In genomic region chr13:31896427-31896826, GRCh38 we compare ENCODE assay signal across 9 cellular contexts.
A peak's percentile ranks its signal among the peaks of the same experiment; 100 is the strongest.
DNase-seq lines count a peak whose midpoint lies in the region; ATAC-seq lines count a peak whose summit lies in the region.
"Had no signal": no experiment of that assay in that cellular context is flagged by ENCODE, and none has a peak within 500 bp of the region (broad histone marks: within the 10 kb centered on the region; RNA-seq: fewer than 3 reads in every experiment).

No MANE protein-coding gene starts in this region.

- no peaks in the 10 kb centered on the region for H3K9me3 Mint-ChIP-seq in activated T-helper 2 cell treated with anti-CD3 and anti-CD28 coated beads, Interferon-gamma antibody, Interleukin-2, Interleukin-4, amounts not matched to agents 10 μg/mL and 5 μg/mL and 100 μg/mL, durations not matched to agents 14 hours and 24 hours and 36 hours

- ATAC-seq in GM18520 (IDR thresholded peaks at IDR 0.05; ENCODE audit: unreplicated experiment) (peak; percentile 37), HG02970 (IDR thresholded peaks at IDR 0.05; ENCODE audit: low FRiP score, unreplicated experiment) (peak; percentile 60), sciatic nerve (peak; percentile 81), HG03025 (IDR thresholded peaks at IDR 0.05; ENCODE audit: low FRiP score, unreplicated experiment) (no peak)

- no peak overlapping the region for H3K4me3 Mint-ChIP-seq in activated T-helper 2 cell treated with anti-CD3 and anti-CD28 coated beads, Interferon-gamma antibody, Interleukin-2, Interleukin-4, amounts not matched to agents 10 μg/mL and 5 μg/mL and 100 μg/mL, durations not matched to agents 14 hours and 24 hours and 36 hours (ENCODE audit: low read depth)

- peaks cover 22% of the 10 kb centered on the region for H3K4me1 Mint-ChIP-seq in activated T-helper 2 cell treated with anti-CD3 and anti-CD28 coated beads, Interferon-gamma antibody, Interleukin-2, Interleukin-4, amounts not matched to agents 10 μg/mL and 5 μg/mL and 100 μg/mL, durations not matched to agents 14 hours and 24 hours and 36 hours (ENCODE audit: low read depth)

- no peaks in the 10 kb centered on the region for H3K36me3 Mint-ChIP-seq in activated T-helper 2 cell treated with anti-CD3 and anti-CD28 coated beads, Interferon-gamma antibody, Interleukin-2, Interleukin-4, amounts not matched to agents 10 μg/mL and 5 μg/mL and 100 μg/mL, durations not matched to agents 14 hours and 24 hours and 36 hours (ENCODE audit: low read depth)

- peaks cover 26% of the 10 kb centered on the region for H3K27me3 Mint-ChIP-seq in activated T-helper 2 cell treated with anti-CD3 and anti-CD28 coated beads, Interferon-gamma antibody, Interleukin-2, Interleukin-4, amounts not matched to agents 10 μg/mL and 5 μg/mL and 100 μg/mL, durations not matched to agents 14 hours and 24 hours and 36 hours (ENCODE audit: low read depth)

- intact Hi-C loops in sciatic nerve (cut with DNase I): no loop called here
- intact Hi-C loops in activated T-helper 2 cell treated with anti-CD3 and anti-CD28 coated beads, Interferon-gamma antibody, Interleukin-2, Interleukin-4, amounts not matched to agents 10 μg/mL and 5 μg/mL and 100 μg/mL, durations not matched to agents 14 hours and 24 hours and 36 hours (cut with micrococcal nuclease): no loop called here

- no peak overlapping the region for H3K27ac Mint-ChIP-seq in activated T-helper 2 cell treated with anti-CD3 and anti-CD28 coated beads, Interferon-gamma antibody, Interleukin-2, Interleukin-4, amounts not matched to agents 10 μg/mL and 5 μg/mL and 100 μg/mL, durations not matched to agents 14 hours and 24 hours and 36 hours

- DNase-seq in astrocyte of the hippocampus (ENCODE audit: low read depth, low spot score) (peak; percentile 52), sciatic nerve (ENCODE audit: low spot score) (no peak), HK-2 (ENCODE audit: unreplicated experiment) (no peak), HT-29 (ENCODE audit: low spot score) (no peak)
- no peak for DNase-seq in activated T-helper 2 cell treated with anti-CD3 and anti-CD28 coated beads, Interferon-gamma antibody, Interleukin-2, Interleukin-4, amounts not matched to agents 10 μg/mL and 5 μg/mL and 100 μg/mL, durations not matched to agents 14 hours and 24 hours and 36 hours (ENCODE audit: low spot score)
- DNase-seq: activated CD4-positive, alpha-beta T cell treated with anti-CD3 and anti-CD28 coated beads for 48 hours had no signal
